In genomic region chr5:157820593-157821252, GRCh38 we compare ENCODE assay signal across 8 cellular contexts. TPM values are rescaled to one million over a fixed set of nuclear protein-coding genes. Genes with fewer than 3 reads are reported as not detected.
DNase-seq lines count a peak whose midpoint lies in the region; ATAC-seq lines count a peak whose summit lies in the region.

No MANE protein-coding gene starts in this region.

- peak overlapping the region; percentile 54 for H3K27ac ChIP-seq in subcutaneous abdominal adipose tissue (ENCODE audit: low read depth, low read length)

- CTCF ChIA-PET in activated naive CD4-positive, alpha-beta T cell treated with anti-CD3 and anti-CD28 coated beads, Interleukin-2, amount 10 ng/mL, durations not matched to agents 7 days and 5 days (lab: Charles Lee): interaction anchor here (1.0 to 1.5 kb wide), 7 partner anchors 9 to 174 kb away, joined by 3 to 11 read pairs (median 5); no protein-coding TSS in a partner anchor
- CTCF ChIA-PET in activated CD8-positive, alpha-beta T cell treated with anti-CD3 and anti-CD28 coated beads, Interleukin-2, amount 10 ng/mL, durations not matched to agents 7 days and 5 days (lab: Charles Lee): interaction anchor here (0.9 to 4.4 kb wide), 9 partner anchors 8 to 1286 kb away, joined by 3 to 94 read pairs (median 4); no protein-coding TSS in a partner anchor

- peak overlapping the region in 2 of 5 donors; percentile 12 to 41 for H3K9ac ChIP-seq in subcutaneous abdominal adipose tissue (ENCODE audit: low read length in 5 of 5)

- H3K36me3 ChIP-seq in subcutaneous abdominal adipose tissue (ENCODE audit: control insufficient read depth in 5 of 5, insufficient read depth in 5 of 5, low read length in 5 of 5): peaks cover 0 to 1% (median 0%) of the 10 kb centered on the region in 5 donors

- POLR2A ChIA-PET in activated CD8-positive, alpha-beta T cell treated with anti-CD3 and anti-CD28 coated beads, Interleukin-2, amount 10 ng/mL, durations not matched to agents 7 days and 5 days (lab: Charles Lee): no interaction called here

- peaks cover 2% of the 10 kb centered on the region for H3K9me3 Mint-ChIP-seq in activated naive CD4-positive, alpha-beta T cell treated with anti-CD3 and anti-CD28 coated beads, Interleukin-2, amount 10 ng/mL, durations not matched to agents 7 days and 5 days
- no peaks in the 10 kb centered on the region for H3K9me3 Mint-ChIP-seq in activated CD8-positive, alpha-beta T cell treated with anti-CD3 and anti-CD28 coated beads, Interleukin-2, amount 10 ng/mL, durations not matched to agents 7 days and 5 days (ENCODE audit: insufficient read depth)

- H3K4me3 Mint-ChIP-seq in activated naive CD4-positive, alpha-beta T cell treated with anti-CD3 and anti-CD28 coated beads, Interleukin-2, amount 10 ng/mL, durations not matched to agents 7 days and 5 days: no peak overlapping the region
- H3K4me3 Mint-ChIP-seq in activated CD8-positive, alpha-beta T cell treated with anti-CD3 and anti-CD28 coated beads, Interleukin-2, amount 10 ng/mL, durations not matched to agents 7 days and 5 days: no peak overlapping the region

- H3K27ac Mint-ChIP-seq in activated naive CD4-positive, alpha-beta T cell treated with anti-CD3 and anti-CD28 coated beads, Interleukin-2, amount 10 ng/mL, durations not matched to agents 7 days and 5 days: no peak overlapping the region
- no peak overlapping the region for H3K27ac Mint-ChIP-seq in activated CD8-positive, alpha-beta T cell treated with anti-CD3 and anti-CD28 coated beads, Interleukin-2, amount 10 ng/mL, durations not matched to agents 7 days and 5 days

- H3K4me3 ChIP-seq in subcutaneous abdominal adipose tissue (ENCODE audit: low read depth in 1 of 5, low read length in 5 of 5): no peak overlapping the region

- no peaks in the 10 kb centered on the region for H3K27me3 ChIP-seq in subcutaneous abdominal adipose tissue (ENCODE audit: control insufficient read depth in 5 of 5, insufficient read depth in 4 of 5, low read length in 5 of 5)

- no peak for ATAC-seq in activated CD8-positive, alpha-beta T cell treated with anti-CD3 and anti-CD28 coated beads, Interleukin-2, amount 10 ng/mL, durations not matched to agents 7 days and 5 days
- no peak for ATAC-seq in HG03097 (IDR thresholded peaks at IDR 0.05; ENCODE audit: low FRiP score, unreplicated experiment)

- H3K36me3 Mint-ChIP-seq in activated naive CD4-positive, alpha-beta T cell treated with anti-CD3 and anti-CD28 coated beads, Interleukin-2, amount 10 ng/mL, durations not matched to agents 7 days and 5 days: peaks cover 15% of the 10 kb centered on the region
- peaks cover 15% of the 10 kb centered on the region for H3K36me3 Mint-ChIP-seq in activated CD8-positive, alpha-beta T cell treated with anti-CD3 and anti-CD28 coated beads, Interleukin-2, amount 10 ng/mL, durations not matched to agents 7 days and 5 days (ENCODE audit: low read depth)

- H3K4me1 Mint-ChIP-seq in activated naive CD4-positive, alpha-beta T cell treated with anti-CD3 and anti-CD28 coated beads, Interleukin-2, amount 10 ng/mL, durations not matched to agents 7 days and 5 days: peaks cover 12% of the 10 kb centered on the region
- peaks cover 23% of the 10 kb centered on the region for H3K4me1 Mint-ChIP-seq in activated CD8-positive, alpha-beta T cell treated with anti-CD3 and anti-CD28 coated beads, Interleukin-2, amount 10 ng/mL, durations not matched to agents 7 days and 5 days (ENCODE audit: low read depth)

- H3K9me3 ChIP-seq in subcutaneous abdominal adipose tissue (ENCODE audit: control insufficient read depth in 5 of 5, low read length in 5 of 5): no peaks in the 10 kb centered on the region

- DNase-seq in activated naive CD4-positive, alpha-beta T cell treated with anti-CD3 and anti-CD28 coated beads, Interleukin-2, amount 10 ng/mL, durations not matched to agents 7 days and 5 days: peak; percentile 25
- no peak for DNase-seq in activated naive CD4-positive, alpha-beta T cell (lab: John Stamatoyannopoulos, UW)
- DNase-seq in MV-4-11 (lab: John Stamatoyannopoulos, UW) (peak; percentile 29), iPS-NIHi7 (ENCODE audit: extremely low spot score) (peak; percentile 17), putamen (ENCODE audit: low spot score) (no peak)
- DNase-seq in activated CD8-positive, alpha-beta T cell treated with anti-CD3 and anti-CD28 coated beads, Interleukin-2, amount 10 ng/mL, durations not matched to agents 7 days and 5 days: peak; percentile 49

- no peaks in the 10 kb centered on the region for H3K27me3 Mint-ChIP-seq in activated naive CD4-positive, alpha-beta T cell treated with anti-CD3 and anti-CD28 coated beads, Interleukin-2, amount 10 ng/mL, durations not matched to agents 7 days and 5 days
- no peaks in the 10 kb centered on the region for H3K27me3 Mint-ChIP-seq in activated CD8-positive, alpha-beta T cell treated with anti-CD3 and anti-CD28 coated beads, Interleukin-2, amount 10 ng/mL, durations not matched to agents 7 days and 5 days (ENCODE audit: low read depth)

- H3K4me1 ChIP-seq in subcutaneous abdominal adipose tissue (ENCODE audit: control insufficient read depth in 5 of 5, insufficient read depth in 5 of 5, low read length in 5 of 5): peaks cover 0 to 33% (median 24%) of the 10 kb centered on the region in 5 donors

RNA-seq across cellular contexts. Expression of gene CLINT1, which starts 38.2 kb away (rescaled TPM):
- total RNA-seq in activated CD8-positive, alpha-beta T cell treated with anti-CD3 and anti-CD28 coated beads, Interleukin-2, amount 10 ng/mL, durations not matched to agents 7 days and 5 days: 10 to 100 TPM; 65.7 to 67.2 TPM

Comparison
In these comparisons a context has a peak if more than half of its experiments do, and no peak if none do; other contexts are left out.
1. DNase-seq: peak in activated naive CD4-positive, alpha-beta T cell treated with anti-CD3 and anti-CD28 coated beads, Interleukin-2, amount 10 ng/mL, durations not matched to agents 7 days and 5 days (single experiment), MV-4-11 (single experiment), activated CD8-positive, alpha-beta T cell treated with anti-CD3 and anti-CD28 coated beads, Interleukin-2, amount 10 ng/mL, durations not matched to agents 7 days and 5 days (single experiment) and iPS-NIHi7 (single experiment); none in activated naive CD4-positive, alpha-beta T cell (0 of 4) and putamen (single experiment).